1 cellular context compared by ENCODE assay signal in genomic region chr10:99520040-99520803, GRCh38.
TF ChIP-seq lines count a peak whose summit lies in the region.

No MANE protein-coding gene starts in this region.

TF ChIP-seq in WTC11, 78 proteins besides CTCF, POLR2A, EP300 and RAD21:
- TF ChIP-seq PRDM15 (CRISPR knock-in tag; IDR thresholded peaks at IDR 0.05) (no peak), EMX1 (CRISPR knock-in tag; IDR thresholded peaks at IDR 0.05) (no peak), GRHL2 (CRISPR knock-in tag; IDR thresholded peaks at IDR 0.05; ENCODE audit: insufficient replicate concordance, severe bottlenecking) (no peak), SMAD4 (CRISPR knock-in tag; IDR thresholded peaks at IDR 0.05) (no peak)
